In genomic region chr14:105020815-105021655, GRCh38 we compare ENCODE assay signal across 1 cellular context.
TF ChIP-seq lines count a peak whose summit lies in the region.

Gene CDCA4, minus strand, starts transcription at chr14:105021083. Its CDS starts 9,154 bp downstream, at chr14:105011929.

TF ChIP-seq in SK-N-SH, 30 proteins besides CTCF, POLR2A, EP300 and RAD21 (continued from another document):
- TF ChIP-seq REST (IDR thresholded peaks at IDR 0.05; ENCODE audit: low read depth, low read length), result peak; percentile 29; the same call in 1 of the 2 replicates
- TF ChIP-seq RFX5 (IDR thresholded peaks at IDR 0.05; ENCODE audit: low read length), result peak; percentile 47; the same call in 1 of the 2 replicates
- peak; percentile 79 for TF ChIP-seq NRF1 (IDR thresholded peaks at IDR 0.05; ENCODE audit: low read depth, low read length)
- TF ChIP-seq MAX (IDR thresholded peaks at IDR 0.05; ENCODE audit: low read depth), result peak; percentile 97
- peak; percentile 76; the same call in 1 of the 2 replicates for TF ChIP-seq POLR2AphosphoS5 (IDR thresholded peaks at IDR 0.05; ENCODE audit: low read depth, low read length)
- TF ChIP-seq CHD2 (IDR thresholded peaks at IDR 0.05; ENCODE audit: low read length, partially characterized antibody), result peak; percentile 36
- peak; percentile 66; the same call in 1 of the 2 replicates for TF ChIP-seq SIN3A (IDR thresholded peaks at IDR 0.05; ENCODE audit: borderline replicate concordance, low read depth, low read length)
- no peak for TF ChIP-seq NFIC (IDR thresholded peaks at IDR 0.05; ENCODE audit: borderline replicate concordance)
- TF ChIP-seq JUND (IDR thresholded peaks at IDR 0.05), result no peak
- no peak for TF ChIP-seq IRF3 (IDR thresholded peaks at IDR 0.05; ENCODE audit: low read depth, low read length)
- peak; percentile 95 for TF ChIP-seq MXI1 (IDR thresholded peaks at IDR 0.05; ENCODE audit: low read depth, low read length)
- TF ChIP-seq MEF2A (IDR thresholded peaks at IDR 0.05; ENCODE audit: borderline replicate concordance, low read depth), result no peak
- no peak for TF ChIP-seq FOXJ3 (CRISPR knock-in tag; IDR thresholded peaks at IDR 0.05)
- TF ChIP-seq EZH2phosphoT487 (IDR thresholded peaks at IDR 0.05; ENCODE audit: borderline replicate concordance, low read depth), result no peak
TF ChIP-seq in SK-N-SH: peak in this region for 11.
